Comparison of ENCODE assay signal across 13 cellular contexts in the genomic region with DNA sequence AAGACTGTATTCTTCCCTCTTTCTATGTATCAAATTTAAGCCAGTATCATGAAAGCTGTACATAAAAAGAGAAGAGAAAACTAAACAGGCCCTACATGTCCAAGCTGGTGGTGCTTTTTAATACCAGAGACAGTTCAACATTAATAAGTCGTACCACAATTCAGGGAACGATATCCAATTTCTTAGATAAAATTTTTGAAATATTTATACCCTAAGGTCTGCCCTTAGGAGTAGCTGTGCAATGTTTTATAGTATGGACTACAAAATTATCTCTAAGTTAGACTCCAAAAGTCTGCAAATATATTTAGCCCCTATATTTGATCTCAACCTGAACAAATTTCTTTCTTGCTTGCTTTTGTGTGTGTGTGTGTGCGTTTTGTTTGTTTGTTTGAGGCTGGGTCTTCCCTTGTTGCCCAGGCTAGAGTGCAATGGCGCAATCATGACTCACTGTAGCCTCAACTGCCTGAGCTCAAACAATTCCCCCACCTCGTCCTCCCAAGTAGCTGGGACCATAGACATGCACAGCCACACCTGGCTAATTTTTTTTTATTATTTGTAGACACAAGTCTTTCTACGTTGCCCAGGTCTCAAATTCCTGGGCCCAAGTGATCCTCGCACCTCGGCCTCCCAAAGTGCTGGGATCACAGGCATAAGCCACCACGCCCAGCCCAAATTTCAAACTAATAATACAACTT. TPM values are rescaled to one million over a fixed set of nuclear protein-coding genes. Genes with fewer than 3 reads are reported as not detected.
DNase-seq lines count a peak whose midpoint lies in the region; ATAC-seq and TF ChIP-seq lines count a peak whose summit lies in the region.
"Had no signal": no experiment of that assay in that cellular context is flagged by ENCODE, and none has a peak within 500 bp of the region (broad histone marks: within the 10 kb centered on the region; RNA-seq: fewer than 3 reads in every experiment).

No MANE protein-coding gene starts in this region.

- H3K36me3 ChIP-seq in BLaER1 (peaks cover 5% of the 10 kb centered on the region), MG63 (no peaks in the 10 kb centered on the region), colonic mucosa (no peaks in the 10 kb centered on the region)

- H3K4me3 ChIP-seq in BLaER1 (peak overlapping the region; percentile 33; the same call in 1 of the 2 replicates), MG63 (no peak overlapping the region), choroid plexus epithelial cell (ENCODE audit: low read depth, low read length) (no peak overlapping the region), colonic mucosa (no peak overlapping the region)
- H3K4me3 ChIP-seq: dorsolateral prefrontal cortex had no signal

- DNase-seq in MG63, result peak; percentile 39
- DNase-seq in choroid plexus epithelial cell (ENCODE audit: low read depth), result peak; percentile 53
- no peak for DNase-seq in colonic mucosa
- DNase-seq in DMS153 treated with DMSO at 0.1 percent for 48 hours (lab: John Stamatoyannopoulos, UW; ENCODE audit: unreplicated experiment), result no peak
- no peak for DNase-seq in NCI-H2171 treated with DMSO at 0.1 percent for 48 hours (lab: John Stamatoyannopoulos, UW)
- DNase-seq: activated CD8-positive, alpha-beta memory T cell treated with anti-CD3 and anti-CD28 coated beads, Interleukin-2, amount 50 U/mL, for 48 hours; dorsolateral prefrontal cortex; left cardiac atrium; stimulated activated CD4-positive, alpha-beta T cell treated with anti-CD3 and anti-CD28 coated beads, Interleukin-2, amount 100 ng/mL, for 24 hours had no signal

- H3K4me1 Mint-ChIP-seq in nephron, result peaks cover 37% of the 10 kb centered on the region

- no peaks in the 10 kb centered on the region for H3K36me3 Mint-ChIP-seq in nephron (ENCODE audit: low read depth)
- H3K36me3 Mint-ChIP-seq: CD8-positive, alpha-beta memory T cell had no signal

- intact Hi-C loops in colonic mucosa (cut with DNase I), result loop anchor here (5.0 kb wide), 1 partner anchor 53 kb away; the partner anchor contains the start of gene FRAT2

- H3K4me2 ChIP-seq in BLaER1, result peak overlapping the region; percentile 98

- H3K9ac ChIP-seq in BLaER1, result peak overlapping the region; percentile 49; the same call in 1 of the 2 replicates
- H3K9ac ChIP-seq in colonic mucosa (ENCODE audit: low read depth in 2 of 2, low read length in 2 of 2), result no peak overlapping the region

- no peak for ATAC-seq in HG03457 (IDR thresholded peaks at IDR 0.05; ENCODE audit: unreplicated experiment)

- H4K20me1 ChIP-seq in BLaER1, result peaks cover 30% of the 10 kb centered on the region; the same call in 1 of the 2 replicates

- H3K27ac Mint-ChIP-seq in nephron, result peak overlapping the region; percentile 69 to 92 (median 79)

- H3K4me3 Mint-ChIP-seq in nephron, result no peak overlapping the region
- H3K4me3 Mint-ChIP-seq: CD8-positive, alpha-beta memory T cell had no signal

- TF ChIP-seq CTCF in choroid plexus epithelial cell (conservative IDR thresholded peaks at IDR 0.05; ENCODE audit: low read depth, low read length), result no peak
- no peak for TF ChIP-seq CTCF in nephron (IDR thresholded peaks at IDR 0.05; ENCODE audit: unreplicated experiment in 3 of 3)
- no peak for TF ChIP-seq CTCF in colonic mucosa (IDR thresholded peaks at IDR 0.05)

- H3K27me3 ChIP-seq in BLaER1 (no peaks in the 10 kb centered on the region), MG63 (no peaks in the 10 kb centered on the region), colonic mucosa (no peaks in the 10 kb centered on the region)
- H3K27me3 ChIP-seq: dorsolateral prefrontal cortex had no signal

- H3K4me1 ChIP-seq in BLaER1, result peaks cover 74% of the 10 kb centered on the region
- H3K4me1 ChIP-seq in colonic mucosa, result no peaks in the 10 kb centered on the region

- H3K27ac ChIP-seq in BLaER1 (peak overlapping the region; percentile 71), colonic mucosa (no peak overlapping the region)

- H3K27me3 Mint-ChIP-seq in nephron (ENCODE audit: low read depth), result no peaks in the 10 kb centered on the region
- H3K27me3 Mint-ChIP-seq: CD8-positive, alpha-beta memory T cell had no signal

- H3K9me3 ChIP-seq in BLaER1 (no peaks in the 10 kb centered on the region), MG63 (no peaks in the 10 kb centered on the region), colonic mucosa (no peaks in the 10 kb centered on the region)

- H3K9me3 Mint-ChIP-seq in nephron, result no peaks in the 10 kb centered on the region
- H3K9me3 Mint-ChIP-seq: CD8-positive, alpha-beta memory T cell had no signal

RNA-seq across cellular contexts. Expression of gene ARHGAP19, which starts 13.2 kb away (rescaled TPM):
- total RNA-seq in MG63 (2014; rRNA removed; shearing (Covaris generic); ENCODE audit: low replicate concordance), result 1.7 and 3.2 TPM in 2 replicates
- 1 to 10 TPM; 8.0 to 9.8 TPM for total RNA-seq in colonic mucosa

RNA-seq across cellular contexts. Expression of gene FRAT1, which starts 39.8 kb away (rescaled TPM):
- 3.8 and 5.9 TPM in 2 replicates for total RNA-seq in MG63 (2014; rRNA removed; shearing (Covaris generic); ENCODE audit: low replicate concordance)
- 1 to 10 TPM; 5.0 to 6.1 TPM for total RNA-seq in colonic mucosa

RNA-seq across cellular contexts. Expression of gene FRAT2, which starts 55.3 kb away (rescaled TPM):
- 4.7 and 15.4 TPM in 2 replicates for total RNA-seq in MG63 (2014; rRNA removed; shearing (Covaris generic); ENCODE audit: low replicate concordance)
- 10 to 100 TPM; 34.3 to 53.1 TPM for total RNA-seq in colonic mucosa

Comparison
In these comparisons a context has a peak if more than half of its experiments do, and no peak if none do; other contexts are left out.
1. DNase-seq: peak in MG63 (single experiment) and choroid plexus epithelial cell (single experiment); none in colonic mucosa (single experiment), DMS153 treated with DMSO at 0.1 percent for 48 hours (single experiment) and NCI-H2171 treated with DMSO at 0.1 percent for 48 hours (single experiment).